In genomic region chr15:29636140-29636539, GRCh38 we compare ENCODE assay signal across 29 cellular contexts.
DNase-seq lines count a peak whose midpoint lies in the region; ATAC-seq, FAIRE-seq and TF ChIP-seq lines count a peak whose summit lies in the region.
"Had no signal": no experiment of that assay in that cellular context is flagged by ENCODE, and none has a peak within 500 bp of the region (broad histone marks: within the 10 kb centered on the region; RNA-seq: fewer than 3 reads in every experiment).

No MANE protein-coding gene starts in this region.

- no peak overlapping the region for H2BK20ac ChIP-seq in H1 (ENCODE audit: low read length)

- intact Hi-C loops in thyroid gland (cut with DNase I) = no loop called here

- no peak overlapping the region for H2BK120ac ChIP-seq in H1 (replicated peaks; ENCODE audit: low read depth, low read length)

- TF ChIP-seq EP300 in H1 (IDR thresholded peaks at IDR 0.05; ENCODE audit: borderline replicate concordance in 1 of 2, low read depth in 2 of 2, low read length in 2 of 2) = no peak

- H3K4me1 ChIP-seq in H1 (replicated peaks in 1 of 4; ENCODE audit: control insufficient read depth in 3 of 4, insufficient read depth in 4 of 4, low read length in 3 of 4) = peaks cover 3 to 8% (median 5%) of the 10 kb centered on the region in 4 experiments; a peak in 5 of 7 replicates
- peaks cover 4 to 12% of the 10 kb centered on the region in 2 donors for H3K4me1 ChIP-seq in thyroid gland
- H3K4me1 ChIP-seq: breast epithelium, SJCRH30 had no signal

- no peaks in the 10 kb centered on the region for H4K20me1 ChIP-seq in H1 (replicated peaks in 1 of 2; ENCODE audit: control insufficient read depth in 1 of 2, insufficient read depth in 2 of 2, low read length in 2 of 2)

- H2AK5ac ChIP-seq in H1 (ENCODE audit: low read depth, low read length) = no peak overlapping the region

- no peak overlapping the region for H4K8ac ChIP-seq in H1 (ENCODE audit: extremely low read depth, insufficient read depth, low read length)

- FAIRE-seq in H1 (lab: Jason Lieb, UNC) = no peak

- H3K23ac ChIP-seq in H1 (ENCODE audit: insufficient read length) = no peak overlapping the region

- peaks cover 4% of the 10 kb centered on the region for H3K27me3 Mint-ChIP-seq in HFFc6 (ENCODE audit: insufficient read depth)
- H3K27me3 Mint-ChIP-seq: activated naive CD4-positive, alpha-beta T cell treated with anti-CD3 and anti-CD28 coated beads, Interleukin-2, amount 10 ng/mL, durations not matched to agents 7 days and 5 days; stimulated activated naive B cell treated with anti-CD40 and anti-IgM and Interleukin-4, amounts not matched to agents 10 μg/mL and 1 μg/mL and 100 μg/mL, for 72 hours had no signal

- no peaks in the 10 kb centered on the region for H3K79me2 ChIP-seq in H1 (ENCODE audit: control insufficient read depth in 1 of 2, insufficient read depth in 2 of 2, low read length in 2 of 2)

- WGBS in H1 (ENCODE audit: extremely low coverage in 1 of 2, insufficient coverage in 1 of 2, insufficient read length in 1 of 2, insufficient replicate concordance in 2 of 2, low coverage in 1 of 2, low lambda C conversion rate in 2 of 2, missing lambda C conversion rate in 1 of 2), 2 experiments = 87% methylated on average over 13 of the region's 13 CpGs; no CpG with 5 or more reads in 1 of the 2 experiments
- 25 to 44% methylated on average over 10 to 13 of the region's 13 CpGs for WGBS in thyroid gland, 2 donors

- H3K36me3 ChIP-seq in H1 (ENCODE audit: control insufficient read depth in 2 of 4, insufficient read depth in 4 of 4, low read length in 3 of 4) (no peaks in the 10 kb centered on the region), thyroid gland (no peaks in the 10 kb centered on the region)
- H3K36me3 ChIP-seq: breast epithelium, ovary, SJCRH30 had no signal

- H3K27me3 ChIP-seq in H1 (replicated peaks in 1 of 4; ENCODE audit: control insufficient read depth in 3 of 4, extremely low read depth in 1 of 4, insufficient read depth in 3 of 4, low read length in 3 of 4) (no peaks in the 10 kb centered on the region), thyroid gland (no peaks in the 10 kb centered on the region)
- H3K27me3 ChIP-seq: ovary, SJCRH30 had no signal

- no peaks in the 10 kb centered on the region; a peak in 1 of 4 replicates for H3K9me3 ChIP-seq in H1 (ENCODE audit: insufficient read depth in 2 of 2, low read depth in 1 of 2, low read length in 1 of 2)
- no peaks in the 10 kb centered on the region for H3K9me3 ChIP-seq in thyroid gland
- H3K9me3 ChIP-seq: breast epithelium, ovary, SJCRH30 had no signal

- H2AFZ ChIP-seq in H1 (ENCODE audit: low read length) = 0 out of 2 replicates have a peak overlapping the region, but pooled peaks have one; percentile 28

- H4K5ac ChIP-seq in H1 (ENCODE audit: insufficient read length, low read depth, low read length) = no peak overlapping the region

- H2BK5ac ChIP-seq in H1 (ENCODE audit: low read depth, low read length) = no peak overlapping the region

- no peak overlapping the region for H3K56ac ChIP-seq in H1 (replicated peaks; ENCODE audit: insufficient read length, low read depth, low read length)

- TF ChIP-seq RAD21 in H1 (IDR thresholded peaks at IDR 0.05 in 1 of 2, conservative IDR thresholded peaks at IDR 0.05 in 1 of 2; ENCODE audit: low read depth in 2 of 2, low read length in 2 of 2) = no peak

- no peak overlapping the region for H3K4me3 Mint-ChIP-seq in HFFc6
- H3K4me3 Mint-ChIP-seq: activated naive CD4-positive, alpha-beta T cell treated with anti-CD3 and anti-CD28 coated beads, Interleukin-2, amount 10 ng/mL, durations not matched to agents 7 days and 5 days; activated T-helper 1 cell treated with anti-CD3 and anti-CD28 coated beads, Interleukin-12 subunit alpha, Interleukin-12 subunit beta, Interleukin-2, Interleukin-4 antibody, amounts not matched to agents 30 ng/mL and 10 ng/mL and 1 ng/mL, durations not matched to agents 14 hours and 24 hours and 36 hours; naive thymus-derived CD8-positive, alpha-beta T cell; stimulated activated naive B cell treated with anti-CD40 and anti-IgM and Interleukin-4, amounts not matched to agents 10 μg/mL and 1 μg/mL and 100 μg/mL, for 72 hours had no signal

- TF ChIP-seq POLR2A in H1 (IDR thresholded peaks at IDR 0.05; ENCODE audit: control extremely low read depth in 1 of 2, low read depth in 2 of 2, low read length in 2 of 2) (no peak), thyroid gland (IDR thresholded peaks at IDR 0.05) (no peak)

- no peaks in the 10 kb centered on the region for H3K36me3 Mint-ChIP-seq in HFFc6 (ENCODE audit: low read depth)
- H3K36me3 Mint-ChIP-seq: activated naive CD4-positive, alpha-beta T cell treated with anti-CD3 and anti-CD28 coated beads, Interleukin-2, amount 10 ng/mL, durations not matched to agents 7 days and 5 days; naive thymus-derived CD8-positive, alpha-beta T cell; stimulated activated naive B cell treated with anti-CD40 and anti-IgM and Interleukin-4, amounts not matched to agents 10 μg/mL and 1 μg/mL and 100 μg/mL, for 72 hours had no signal

- H3K4ac ChIP-seq in H1 (replicated peaks; ENCODE audit: insufficient read length, low read depth, low read length) = no peak overlapping the region

- no peak overlapping the region for H2BK12ac ChIP-seq in H1 (ENCODE audit: low read depth, low read length)

- no peak for ATAC-seq in GM19023 (IDR thresholded peaks at IDR 0.05; ENCODE audit: unreplicated experiment)
- ATAC-seq: activated CD4-positive, CD25-positive, alpha-beta regulatory T cell treated with anti-CD3 and anti-CD28 coated beads, Interleukin-2, amount 50 U/mL, for 24 hours; naive thymus-derived CD8-positive, alpha-beta T cell; Panc1; stimulated activated naive B cell treated with anti-CD40 and anti-IgM and Interleukin-4, amounts not matched to agents 10 μg/mL and 1 μg/mL and 100 μg/mL, for 72 hours had no signal

- TF ChIP-seq CTCF in H1 (IDR thresholded peaks at IDR 0.05; ENCODE audit: control extremely low read depth in 1 of 3, insufficient read depth in 1 of 3, low read depth in 1 of 3, low read length in 3 of 3) = no peak
- TF ChIP-seq CTCF in thyroid gland (IDR thresholded peaks at IDR 0.05) = no peak
- TF ChIP-seq CTCF in HFFc6 (IDR thresholded peaks at IDR 0.05) = no peak

- H3K79me1 ChIP-seq in H1 (ENCODE audit: low read depth, low read length) = 0 out of 2 replicates have a peak, but pooled peaks cover 2% of the 10 kb centered on the region

- 0 out of 2 replicates have a peak, but pooled peaks cover 6% of the 10 kb centered on the region for H3K4me1 Mint-ChIP-seq in HFFc6 (ENCODE audit: low read depth)
- H3K4me1 Mint-ChIP-seq: activated naive CD4-positive, alpha-beta T cell treated with anti-CD3 and anti-CD28 coated beads, Interleukin-2, amount 10 ng/mL, durations not matched to agents 7 days and 5 days; naive thymus-derived CD8-positive, alpha-beta T cell; stimulated activated naive B cell treated with anti-CD40 and anti-IgM and Interleukin-4, amounts not matched to agents 10 μg/mL and 1 μg/mL and 100 μg/mL, for 72 hours had no signal

- H4K91ac ChIP-seq in H1 (replicated peaks; ENCODE audit: insufficient read length, low read length) = no peak overlapping the region

- H3K9me3 Mint-ChIP-seq in HFFc6 = no peaks in the 10 kb centered on the region
- H3K9me3 Mint-ChIP-seq: activated naive CD4-positive, alpha-beta T cell treated with anti-CD3 and anti-CD28 coated beads, Interleukin-2, amount 10 ng/mL, durations not matched to agents 7 days and 5 days; activated T-helper 1 cell treated with anti-CD3 and anti-CD28 coated beads, Interleukin-12 subunit alpha, Interleukin-12 subunit beta, Interleukin-2, Interleukin-4 antibody, amounts not matched to agents 30 ng/mL and 10 ng/mL and 1 ng/mL, durations not matched to agents 14 hours and 24 hours and 36 hours; stimulated activated naive B cell treated with anti-CD40 and anti-IgM and Interleukin-4, amounts not matched to agents 10 μg/mL and 1 μg/mL and 100 μg/mL, for 72 hours had no signal

- DNase-seq in DMS53 (lab: John Stamatoyannopoulos, UW) = peak; percentile 54
- no peak for DNase-seq in DMS53 treated with DMSO at 0.1 percent for 48 hours (lab: John Stamatoyannopoulos, UW; ENCODE audit: unreplicated experiment)
- peak in 1 of 2 experiments; percentile 31 for DNase-seq in H1 (ENCODE audit: low read depth in 1 of 2, low spot score in 2 of 2)
- peak; percentile 16 for DNase-seq in myocyte (ENCODE audit: low read depth)
- peak; percentile 90 to 92 for DNase-seq in thyroid gland
- DNase-seq in HFFc6 = no peak
- DNase-seq in SW 1271 (lab: John Stamatoyannopoulos, UW) = no peak
- DNase-seq: activated CD4-positive, alpha-beta T cell treated with anti-CD3 and anti-CD28 coated beads, Interleukin-2, amount 50 U/mL, for 48 hours; activated CD8-positive, alpha-beta memory T cell treated with anti-CD3 and anti-CD28 coated beads, Interleukin-2, amount 50 U/mL, for 4 hours; activated naive CD4-positive, alpha-beta T cell treated with anti-CD3 and anti-CD28 coated beads, Interleukin-2, amount 10 ng/mL, durations not matched to agents 7 days and 5 days; amygdala; Calu3; effector memory CD4-positive, alpha-beta T cell; HCEC 1CT; Karpas-422; naive thymus-derived CD8-positive, alpha-beta T cell; NCI-H1436 treated with DMSO at 0.1 percent for 48 hours; NCI-H510A treated with DMSO at 0.1 percent for 48 hours; SJCRH30; stimulated activated naive B cell treated with anti-CD40 and anti-IgM and Interleukin-4, amounts not matched to agents 10 μg/mL and 1 μg/mL and 100 μg/mL, for 72 hours; T-helper 1 cell had no signal

- H3K4me2 ChIP-seq in H1 (ENCODE audit: insufficient read depth in 1 of 2, low read depth in 2 of 2, low read length in 2 of 2) = no peak overlapping the region

- CTCF ChIA-PET in H1 (lab: Charles Lee; ENCODE audit: partially characterized antibody) = interaction anchor here (1.1 to 2.6 kb wide), 4 partner anchors 13 to 453 kb away, joined by 3 to 12 read pairs (median 6); no protein-coding TSS in a partner anchor

- H3K18ac ChIP-seq in H1 (ENCODE audit: extremely low read depth, low read length) = no peak overlapping the region

- no peak overlapping the region for H3K9ac ChIP-seq in H1 (replicated peaks in 1 of 4; ENCODE audit: extremely low read depth in 1 of 4, low read depth in 3 of 4, low read length in 3 of 4)

- no peak overlapping the region for H3K4me3 ChIP-seq in H1 (ENCODE audit: extremely low read depth in 1 of 4, insufficient read depth in 2 of 4, low read depth in 3 of 4, low read length in 4 of 4)
- H3K4me3 ChIP-seq in thyroid gland (replicated peaks in 1 of 3) = no peak overlapping the region
- H3K4me3 ChIP-seq: breast epithelium, ovary, SJCRH30 had no signal

- H3K27ac ChIP-seq in H1 (ENCODE audit: low read depth, low read length) (no peak overlapping the region), thyroid gland (peak overlapping the region in 1 of 3 donors; percentile 66)
- H3K27ac ChIP-seq: 22Rv1, breast epithelium, C4-2B, ovary, SJCRH30 had no signal

- H3K23me2 ChIP-seq in H1 (ENCODE audit: low read depth, low read length) = no peaks in the 10 kb centered on the region

- no peak overlapping the region for H3K27ac Mint-ChIP-seq in HFFc6
- H3K27ac Mint-ChIP-seq: activated naive CD4-positive, alpha-beta T cell treated with anti-CD3 and anti-CD28 coated beads, Interleukin-2, amount 10 ng/mL, durations not matched to agents 7 days and 5 days; activated T-helper 1 cell treated with anti-CD3 and anti-CD28 coated beads, Interleukin-12 subunit alpha, Interleukin-12 subunit beta, Interleukin-2, Interleukin-4 antibody, amounts not matched to agents 30 ng/mL and 10 ng/mL and 1 ng/mL, durations not matched to agents 14 hours and 24 hours and 36 hours; naive thymus-derived CD8-positive, alpha-beta T cell; stimulated activated naive B cell treated with anti-CD40 and anti-IgM and Interleukin-4, amounts not matched to agents 10 μg/mL and 1 μg/mL and 100 μg/mL, for 72 hours had no signal

- H3K14ac ChIP-seq in H1 (ENCODE audit: insufficient read length) = no peak overlapping the region

- no peak overlapping the region for H2BK15ac ChIP-seq in H1 (ENCODE audit: low read length)

- POLR2A ChIA-PET in H1 (lab: Charles Lee; ENCODE audit: partially characterized antibody) = no interaction called here

Comparison
In these comparisons a context has a peak if more than half of its experiments do, and no peak if none do; other contexts are left out.
1. DNase-seq: peak in DMS53 (single experiment), myocyte (single experiment) and thyroid gland (2 of 2); none in DMS53 treated with DMSO at 0.1 percent for 48 hours (single experiment), HFFc6 (single experiment) and SW 1271 (0 of 2).